Comparison of ENCODE assay signal across 10 cellular contexts in genomic region chr3:52058111-52058510, GRCh38. TPM values are rescaled to one million over a fixed set of nuclear protein-coding genes. Genes with fewer than 3 reads are reported as not detected.
DNase-seq lines count a peak whose midpoint lies in the region; ATAC-seq and TF ChIP-seq lines count a peak whose summit lies in the region.
"Had no signal": no experiment of that assay in that cellular context is flagged by ENCODE, and none has a peak within 500 bp of the region (broad histone marks: within the 10 kb centered on the region; RNA-seq: fewer than 3 reads in every experiment).

No MANE protein-coding gene starts in this region.

- intact Hi-C loops in mammary epithelial cell (cut with micrococcal nuclease), result no loop called here

- peaks cover 31% of the 10 kb centered on the region for H3K4me1 Mint-ChIP-seq in neural progenitor cell

- TF ChIP-seq CTCF in DND-41 (IDR thresholded peaks at IDR 0.05; ENCODE audit: borderline replicate concordance, extremely low read depth, low read length, poor library complexity, severe bottlenecking) (no peak), Loucy (conservative IDR thresholded peaks at IDR 0.05; ENCODE audit: low read length) (no peak), mammary epithelial cell (conservative IDR thresholded peaks at IDR 0.05 in 1 of 2, IDR thresholded peaks at IDR 0.05 in 1 of 2; ENCODE audit: extremely low read depth in 1 of 2, insufficient read depth in 1 of 2, low read depth in 1 of 2, low read length in 2 of 2) (no peak), neural progenitor cell (IDR thresholded peaks at IDR 0.05) (no peak)

- H3K27me3 Mint-ChIP-seq in neural progenitor cell (ENCODE audit: insufficient read depth, low read depth), result peaks cover 3% of the 10 kb centered on the region

- H3F3A ChIP-seq in Loucy (ENCODE audit: low read depth), result peaks cover 3% of the 10 kb centered on the region; the same call in 1 of the 2 replicates
- H3F3A ChIP-seq in neural progenitor cell (ENCODE audit: low read depth), result peaks cover 22% of the 10 kb centered on the region

- CTCF ChIA-PET in mammary epithelial cell (lab: Charles Lee; ENCODE audit: low non-redundant PET), result no interaction called here

- dilution Hi-C loops in mammary epithelial cell (cut with HindIII; ENCODE audit: low sequenced_read_pairs), result loop anchor here (10.0 kb wide), 1 partner anchor 57 kb away; no protein-coding TSS in a partner anchor

- no peak for DNase-seq in DND-41
- no peak for DNase-seq in mammary epithelial cell
- DNase-seq in neural progenitor cell (ENCODE audit: low spot score), result no peak
- no peak for DNase-seq in OCI-M2 (lab: John Stamatoyannopoulos, UW; ENCODE audit: unreplicated experiment)
- DNase-seq: activated CD4-positive, alpha-beta T cell treated with anti-CD3 and anti-CD28 coated beads for 48 hours had no signal

- H3K4me2 ChIP-seq in DND-41 (ENCODE audit: insufficient read depth, low read length) (peak overlapping the region; percentile 100), Loucy (ENCODE audit: low read depth, low read length, poor library complexity, severe bottlenecking) (peak overlapping the region; percentile 74), mammary epithelial cell (ENCODE audit: insufficient read depth, low read depth, low read length) (peak overlapping the region; percentile 75), neural progenitor cell (peak overlapping the region; percentile 73)

- 83% methylated on average over 6 of the region's 6 CpGs for WGBS in mammary epithelial cell (ENCODE audit: low coverage, missing lambda C conversion rate)

- no peaks in the 10 kb centered on the region for H3K9me3 Mint-ChIP-seq in neural progenitor cell

- peaks cover 2% of the 10 kb centered on the region for H3K36me3 Mint-ChIP-seq in neural progenitor cell

- BruUV-seq in mammary epithelial cell (replicated peaks; lab: Mats Ljungman, UMichigan), result no TSS peak

- H3K4me3 Mint-ChIP-seq in neural progenitor cell, result peak overlapping the region; percentile 95

- H3K79me2 ChIP-seq in DND-41 (ENCODE audit: insufficient read depth, low read length) (peaks cover 29% of the 10 kb centered on the region), Loucy (ENCODE audit: insufficient read depth, low read length) (peaks cover 24% of the 10 kb centered on the region), mammary epithelial cell (ENCODE audit: insufficient read depth, low read length) (peaks cover 40% of the 10 kb centered on the region), neural progenitor cell (ENCODE audit: low read depth) (peaks cover 14% of the 10 kb centered on the region)

- H3K27me3 ChIP-seq in DND-41 (ENCODE audit: insufficient read depth, low read length, poor library complexity), result no peaks in the 10 kb centered on the region
- no peaks in the 10 kb centered on the region for H3K27me3 ChIP-seq in Loucy (ENCODE audit: insufficient read depth, low read length, poor library complexity, severe bottlenecking)
- no peaks in the 10 kb centered on the region for H3K27me3 ChIP-seq in mammary epithelial cell (ENCODE audit: insufficient read depth, low read length)
- H3K27me3 ChIP-seq in neural progenitor cell, result peaks cover 19% of the 10 kb centered on the region
- H3K27me3 ChIP-seq: gastroesophageal sphincter had no signal

- no peak overlapping the region for H2AFZ ChIP-seq in DND-41 (ENCODE audit: low read depth, low read length)
- H2AFZ ChIP-seq in Loucy (ENCODE audit: low read length), result no peak overlapping the region
- no peak overlapping the region for H2AFZ ChIP-seq in mammary epithelial cell (ENCODE audit: low read depth, low read length)
- H2AFZ ChIP-seq in neural progenitor cell (replicated peaks), result no peak overlapping the region

- H3K27ac Mint-ChIP-seq in neural progenitor cell, result no peak overlapping the region

- H3K27ac ChIP-seq in DND-41 (ENCODE audit: low read length), result no peak overlapping the region
- H3K27ac ChIP-seq in mammary epithelial cell (ENCODE audit: insufficient read depth, low read depth, low read length), result peak overlapping the region; percentile 61
- H3K27ac ChIP-seq in neural progenitor cell, result no peak overlapping the region
- H3K27ac ChIP-seq: KMS-11 had no signal

- H3K9me2 ChIP-seq in Loucy (replicated peaks; ENCODE audit: low read depth, low read length), result no peaks in the 10 kb centered on the region

- in situ Hi-C loops in mammary epithelial cell (cut with MboI; ENCODE audit: low sequenced_read_pairs in 2 of 2), result loop anchor here (10.0 kb wide), 2 partner anchors 53 to 67 kb away; no protein-coding TSS in a partner anchor

- ATAC-seq in DND-41 (ENCODE audit: insufficient read depth, low read depth) (no peak), GM21528 (IDR thresholded peaks at IDR 0.05; ENCODE audit: low FRiP score, unreplicated experiment) (no peak), HG03520 (IDR thresholded peaks at IDR 0.05; ENCODE audit: unreplicated experiment) (no peak)

- H4K20me1 ChIP-seq in DND-41 (ENCODE audit: insufficient read depth, low read length) (peaks cover 24% of the 10 kb centered on the region), Loucy (ENCODE audit: insufficient read depth, low read length, poor library complexity, severe bottlenecking) (peaks cover 22% of the 10 kb centered on the region), mammary epithelial cell (ENCODE audit: insufficient read depth, low read length) (no peaks in the 10 kb centered on the region), neural progenitor cell (ENCODE audit: low read depth) (peaks cover 6% of the 10 kb centered on the region)

- H3K4me3 ChIP-seq in DND-41 (ENCODE audit: low read depth in 1 of 2, low read length in 2 of 2), result no peak overlapping the region
- H3K4me3 ChIP-seq in Loucy (ENCODE audit: low read length, poor library complexity, severe bottlenecking), result no peak overlapping the region
- no peak overlapping the region for H3K4me3 ChIP-seq in mammary epithelial cell (replicated peaks in 1 of 3; ENCODE audit: insufficient read depth in 1 of 3, low read depth in 2 of 3, low read length in 3 of 3)
- H3K4me3 ChIP-seq in neural progenitor cell, result peak overlapping the region; percentile 41

- H3K9ac ChIP-seq in DND-41 (ENCODE audit: low read depth, low read length), result peak overlapping the region; percentile 48; the same call in 1 of the 2 replicates
- no peak overlapping the region for H3K9ac ChIP-seq in Loucy (ENCODE audit: low read depth, low read length, poor library complexity, severe bottlenecking)
- peak overlapping the region; percentile 69 for H3K9ac ChIP-seq in mammary epithelial cell (ENCODE audit: insufficient read depth, low read length)
- H3K9ac ChIP-seq in neural progenitor cell, result no peak overlapping the region
- H3K9ac ChIP-seq: KMS-11 had no signal

- H3K9me3 ChIP-seq in DND-41 (ENCODE audit: insufficient read depth, low read length, severe bottlenecking) (no peaks in the 10 kb centered on the region), Loucy (ENCODE audit: insufficient read depth, low read depth, low read length) (no peaks in the 10 kb centered on the region), mammary epithelial cell (replicated peaks; ENCODE audit: insufficient read depth, low read length) (no peaks in the 10 kb centered on the region), neural progenitor cell (ENCODE audit: low read depth) (no peaks in the 10 kb centered on the region)
- H3K9me3 ChIP-seq: gastroesophageal sphincter had no signal

- H3K36me3 ChIP-seq in DND-41 (ENCODE audit: insufficient read depth, low read length) (peaks cover 15% of the 10 kb centered on the region), Loucy (ENCODE audit: insufficient read depth, low read length) (no peaks in the 10 kb centered on the region), mammary epithelial cell (ENCODE audit: insufficient read depth, low read length) (peaks cover 6% of the 10 kb centered on the region), neural progenitor cell (no peaks in the 10 kb centered on the region)

- peaks cover 42% of the 10 kb centered on the region for H3K4me1 ChIP-seq in DND-41 (ENCODE audit: insufficient read depth, low read length)
- peaks cover 24% of the 10 kb centered on the region for H3K4me1 ChIP-seq in Loucy (ENCODE audit: insufficient read depth, low read length, poor library complexity, severe bottlenecking)
- peaks cover 64% of the 10 kb centered on the region for H3K4me1 ChIP-seq in mammary epithelial cell (ENCODE audit: insufficient read depth, low read length)
- peaks cover 8% of the 10 kb centered on the region for H3K4me1 ChIP-seq in neural progenitor cell

RNA-seq across cellular contexts. Expression of gene DUSP7, which starts 1.7 kb away (rescaled TPM):
- total RNA-seq in mammary epithelial cell (100 to 1,000 TPM in 1 of 2 donors, 10 to 100 TPM in 1; 64.7 to 167 TPM), neural progenitor cell (ENCODE audit: low replicate concordance) (2.4 and 10.7 TPM in 2 replicates)
- polyA plus RNA-seq in mammary epithelial cell, result 212 TPM
- polyA minus RNA-seq in mammary epithelial cell, result 293 TPM

Comparison
In these comparisons a context has a peak if more than half of its experiments do, and no peak if none do; other contexts are left out.
1. H3K9ac ChIP-seq: peak in DND-41 (single experiment) and mammary epithelial cell (single experiment); none in Loucy (single experiment) and neural progenitor cell (single experiment).
2. Peak in every context shown above with its lines, with median percentiles within 50 percentile points of each other: H3K4me2 ChIP-seq.